In genomic region chr14:72558721-72559120, GRCh38 we compare ENCODE assay signal across 12 cellular contexts.
DNase-seq lines count a peak whose midpoint lies in the region; ATAC-seq, FAIRE-seq and TF ChIP-seq lines count a peak whose summit lies in the region.
"Had no signal": no experiment of that assay in that cellular context is flagged by ENCODE, and none has a peak within 500 bp of the region (broad histone marks: within the 10 kb centered on the region; RNA-seq: fewer than 3 reads in every experiment).

No MANE protein-coding gene starts in this region.

- peak; percentile 50 for FAIRE-seq in GM12892 (lab: Jason Lieb, UNC)
- FAIRE-seq: colon had no signal

- H3K4me3 ChIP-seq in foreskin fibroblast (ENCODE audit: low read depth in 1 of 2, low read length in 2 of 2): no peak overlapping the region

- intact Hi-C loops in sciatic nerve (cut with DNase I): no loop called here

- TF ChIP-seq POLR2A in GM12892 (IDR thresholded peaks at IDR 0.05; ENCODE audit: low read depth, low read length): no peak

- DNase-seq in GM12892 (ENCODE audit: insufficient read length) (no peak), amniotic epithelial cell (ENCODE audit: low read depth) (peak; percentile 59), foreskin fibroblast (peak; percentile 59 to 86), sciatic nerve (ENCODE audit: low spot score) (no peak), amniotic stem cell (lab: John Stamatoyannopoulos, UW) (no peak), SIG-M5 treated with dmso at 0.1 percent for 504 hours (lab: John Stamatoyannopoulos, UW; ENCODE audit: unreplicated experiment) (no peak)
- DNase-seq: activated CD4-positive, CD25-positive, alpha-beta regulatory T cell; NCI-H1048; NCI-H510A had no signal

- ATAC-seq in sciatic nerve: peak; percentile 51
- no peak for ATAC-seq in HG02981 (IDR thresholded peaks at IDR 0.05; ENCODE audit: unreplicated experiment)
- no peak for ATAC-seq in GM19455 (IDR thresholded peaks at IDR 0.05; ENCODE audit: unreplicated experiment)

- no peak for TF ChIP-seq CTCF in foreskin fibroblast (IDR thresholded peaks at IDR 0.05; ENCODE audit: low read depth, low read length)

Comparison
In these comparisons a context has a peak if more than half of its experiments do, and no peak if none do; other contexts are left out.
1. DNase-seq: peak in amniotic epithelial cell (single experiment) and foreskin fibroblast (2 of 2); none in GM12892 (single experiment), sciatic nerve (single experiment), amniotic stem cell (single experiment) and SIG-M5 treated with dmso at 0.1 percent for 504 hours (single experiment).